15 cellular contexts compared by ENCODE assay signal in genomic region chr9:17018001-17018491, GRCh38.
DNase-seq lines count a peak whose midpoint lies in the region; ATAC-seq and TF ChIP-seq lines count a peak whose summit lies in the region.
"Had no signal": no experiment of that assay in that cellular context is flagged by ENCODE, and none has a peak within 500 bp of the region (broad histone marks: within the 10 kb centered on the region; RNA-seq: fewer than 3 reads in every experiment).

No MANE protein-coding gene starts in this region.

- no peaks in the 10 kb centered on the region for H3K9me3 Mint-ChIP-seq in endothelial cell (ENCODE audit: unreplicated experiment)
- peaks cover 7 to 9% of the 10 kb centered on the region in 2 donors for H3K9me3 Mint-ChIP-seq in effector memory CD8-positive, alpha-beta T cell

- TF ChIP-seq CTCF in AG10803 (conservative IDR thresholded peaks at IDR 0.05; ENCODE audit: low read length) (no peak), foreskin fibroblast (IDR thresholded peaks at IDR 0.05; ENCODE audit: low read depth, low read length) (no peak), endothelial cell (IDR thresholded peaks at IDR 0.05; ENCODE audit: unreplicated experiment) (no peak)

- ATAC-seq in GM19351 (IDR thresholded peaks at IDR 0.05; ENCODE audit: unreplicated experiment), result no peak
- ATAC-seq in effector memory CD8-positive, alpha-beta T cell (replicated peaks), result no peak
- ATAC-seq: stimulated activated naive CD8-positive, alpha-beta T cell treated with anti-CD3 and anti-CD28 coated beads, Interleukin-15, amount 100 ng/mL, for 72 hours had no signal

- H3K4me1 Mint-ChIP-seq in endothelial cell (ENCODE audit: unreplicated experiment), result peaks cover 5% of the 10 kb centered on the region
- no peaks in the 10 kb centered on the region for H3K4me1 Mint-ChIP-seq in effector memory CD8-positive, alpha-beta T cell (ENCODE audit: low read depth in 2 of 2)
- H3K4me1 Mint-ChIP-seq: naive B cell; stimulated activated naive CD8-positive, alpha-beta T cell treated with anti-CD3 and anti-CD28 coated beads, Interleukin-15, amount 100 ng/mL, for 72 hours had no signal

- H3K36me3 Mint-ChIP-seq in endothelial cell (ENCODE audit: low read depth, unreplicated experiment), result no peaks in the 10 kb centered on the region
- H3K36me3 Mint-ChIP-seq in effector memory CD8-positive, alpha-beta T cell (ENCODE audit: insufficient read depth), result no peaks in the 10 kb centered on the region
- H3K36me3 Mint-ChIP-seq: naive B cell had no signal

- H3K4me3 ChIP-seq in AG10803 (ENCODE audit: low read length) (no peak overlapping the region; the same call in 1 of the 2 replicates), foreskin fibroblast (ENCODE audit: low read depth in 1 of 2, low read length in 2 of 2) (peak overlapping the region in 1 of 2 donors; percentile 26)
- H3K4me3 ChIP-seq: BLaER1 had no signal

- no peak overlapping the region for H3K4me3 Mint-ChIP-seq in endothelial cell (ENCODE audit: unreplicated experiment)
- no peak overlapping the region for H3K4me3 Mint-ChIP-seq in effector memory CD8-positive, alpha-beta T cell
- H3K4me3 Mint-ChIP-seq: naive B cell; stimulated activated naive CD8-positive, alpha-beta T cell treated with anti-CD3 and anti-CD28 coated beads, Interleukin-15, amount 100 ng/mL, for 72 hours had no signal

- DNase-seq in AG10803 (ENCODE audit: low read depth) (peak; percentile 83), SK-N-DZ (ENCODE audit: low spot score) (peak; percentile 88), foreskin fibroblast (peak; percentile 92 to 94), putamen (ENCODE audit: low spot score) (peak; percentile 1), endothelial cell (ENCODE audit: low spot score) (no peak), NCI-H526 (lab: John Stamatoyannopoulos, UW) (no peak)
- DNase-seq in effector memory CD8-positive, alpha-beta T cell, result no peak
- DNase-seq: activated CD4-positive, CD25-positive, alpha-beta regulatory T cell; naive B cell; NCI-H2107; RPMI8226; stimulated activated CD4-positive, alpha-beta T cell treated with anti-CD3 and anti-CD28 coated beads, Interleukin-1b, Interleukin-23, amount 100 ng/mL, for 48 hours; stimulated activated naive CD8-positive, alpha-beta T cell treated with anti-CD3 and anti-CD28 coated beads, Interleukin-15, amount 100 ng/mL, for 72 hours had no signal

- H3K27me3 Mint-ChIP-seq in endothelial cell (ENCODE audit: unreplicated experiment), result no peaks in the 10 kb centered on the region
- H3K27me3 Mint-ChIP-seq in effector memory CD8-positive, alpha-beta T cell, result no peaks in the 10 kb centered on the region
- H3K27me3 Mint-ChIP-seq: naive B cell; stimulated activated naive CD8-positive, alpha-beta T cell treated with anti-CD3 and anti-CD28 coated beads, Interleukin-15, amount 100 ng/mL, for 72 hours had no signal

- no peak overlapping the region for H3K27ac Mint-ChIP-seq in endothelial cell (ENCODE audit: unreplicated experiment)
- no peak overlapping the region for H3K27ac Mint-ChIP-seq in effector memory CD8-positive, alpha-beta T cell
- H3K27ac Mint-ChIP-seq: naive B cell; stimulated activated naive CD8-positive, alpha-beta T cell treated with anti-CD3 and anti-CD28 coated beads, Interleukin-15, amount 100 ng/mL, for 72 hours had no signal

Comparison
In these comparisons a context has a peak if more than half of its experiments do, and no peak if none do; other contexts are left out.
1. DNase-seq: peak in AG10803 (single experiment), SK-N-DZ (single experiment), foreskin fibroblast (2 of 2) and putamen (single experiment); none in endothelial cell (single experiment), NCI-H526 (0 of 2) and effector memory CD8-positive, alpha-beta T cell (0 of 3).